Comparison of ENCODE assay signal across 9 cellular contexts in genomic region chr12:6167327-6168280, GRCh38. TPM values are rescaled to one million over a fixed set of nuclear protein-coding genes. Genes with fewer than 3 reads are reported as not detected.
DNase-seq lines count a peak whose midpoint lies in the region; ATAC-seq and TF ChIP-seq lines count a peak whose summit lies in the region.
"Had no signal": no experiment of that assay in that cellular context is flagged by ENCODE, and none has a peak within 500 bp of the region (broad histone marks: within the 10 kb centered on the region; RNA-seq: fewer than 3 reads in every experiment).

No MANE protein-coding gene starts in this region.

- no peaks in the 10 kb centered on the region for H3K27me3 Mint-ChIP-seq in activated CD4-positive, alpha-beta T cell treated with anti-CD3 and anti-CD28 coated beads, Interleukin-2, amount 10 ng/mL, durations not matched to agents 24 days and 14 days
- H3K27me3 Mint-ChIP-seq in effector memory CD8-positive, alpha-beta T cell, result peaks cover 8 to 42% of the 10 kb centered on the region in 2 donors
- H3K27me3 Mint-ChIP-seq in natural killer cell (ENCODE audit: low read depth in 2 of 2), result no peaks in the 10 kb centered on the region

- peaks cover 7 to 40% (median 15%) of the 10 kb centered on the region in 5 donors for H3K4me1 ChIP-seq in subcutaneous abdominal adipose tissue (ENCODE audit: control insufficient read depth in 5 of 5, insufficient read depth in 5 of 5, low read length in 5 of 5)

- peak; percentile 83 for DNase-seq in BJ (ENCODE audit: low read depth)
- DNase-seq in HPDE6-E6E7 (ENCODE audit: extremely low spot score), result peak; percentile 78
- DNase-seq in activated CD4-positive, alpha-beta T cell treated with anti-CD3 and anti-CD28 coated beads, Interleukin-2, amount 10 ng/mL, durations not matched to agents 24 days and 14 days, result peak; percentile 82
- DNase-seq in effector memory CD8-positive, alpha-beta T cell, result no peak
- peak; percentile 60 for DNase-seq in natural killer cell
- no peak for DNase-seq in NCI-H128 (lab: John Stamatoyannopoulos, UW; ENCODE audit: unreplicated experiment)

- H3K27me3 ChIP-seq in BJ (ENCODE audit: control insufficient read depth, insufficient read depth, low read length) (no peaks in the 10 kb centered on the region), subcutaneous abdominal adipose tissue (ENCODE audit: control insufficient read depth in 5 of 5, insufficient read depth in 4 of 5, low read length in 5 of 5) (peaks cover 0 to 2% (median 0%) of the 10 kb centered on the region in 5 donors)
- H3K27me3 ChIP-seq: ovary had no signal

- H3K36me3 ChIP-seq in BJ (ENCODE audit: control insufficient read depth, insufficient read depth, low read length) (no peaks in the 10 kb centered on the region), subcutaneous abdominal adipose tissue (ENCODE audit: control insufficient read depth in 5 of 5, insufficient read depth in 5 of 5, low read length in 5 of 5) (no peaks in the 10 kb centered on the region)
- H3K36me3 ChIP-seq: ovary had no signal

- CTCF ChIA-PET in BJ (lab: Yijun Ruan, JAX), result interaction anchor here (0.7 to 2.1 kb wide), 6 partner anchors 12 to 111 kb away, joined by 3 to 7 read pairs (median 4); no protein-coding TSS in a partner anchor

- TF ChIP-seq CTCF in BJ (IDR thresholded peaks at IDR 0.05; ENCODE audit: insufficient read depth, low read depth, low read length) (no peak), natural killer cell (IDR thresholded peaks at IDR 0.05) (no peak)

- intact Hi-C loops in activated CD4-positive, alpha-beta T cell treated with anti-CD3 and anti-CD28 coated beads, Interleukin-2, amount 10 ng/mL, durations not matched to agents 24 days and 14 days (cut with micrococcal nuclease), result loop anchor here (1.0 to 2.0 kb wide), 4 partner anchors 26 to 100 kb away; no protein-coding TSS in a partner anchor
- intact Hi-C loops in natural killer cell (cut with micrococcal nuclease), result loop anchor here (10.0 kb wide), 1 partner anchor 93 kb away; no protein-coding TSS in a partner anchor

- ATAC-seq in GM21360 (IDR thresholded peaks at IDR 0.05; ENCODE audit: unreplicated experiment) (peak; percentile 76), natural killer cell (peak; percentile 81 to 87 (median 86))
- ATAC-seq in effector memory CD8-positive, alpha-beta T cell (replicated peaks), result peak; percentile 62

- H3K9me3 Mint-ChIP-seq in activated CD4-positive, alpha-beta T cell treated with anti-CD3 and anti-CD28 coated beads, Interleukin-2, amount 10 ng/mL, durations not matched to agents 24 days and 14 days, result no peaks in the 10 kb centered on the region
- no peaks in the 10 kb centered on the region for H3K9me3 Mint-ChIP-seq in effector memory CD8-positive, alpha-beta T cell
- H3K9me3 Mint-ChIP-seq in natural killer cell, result no peaks in the 10 kb centered on the region

- no peaks in the 10 kb centered on the region for H3K36me3 Mint-ChIP-seq in activated CD4-positive, alpha-beta T cell treated with anti-CD3 and anti-CD28 coated beads, Interleukin-2, amount 10 ng/mL, durations not matched to agents 24 days and 14 days (ENCODE audit: low read depth)
- H3K36me3 Mint-ChIP-seq in effector memory CD8-positive, alpha-beta T cell (ENCODE audit: insufficient read depth), result no peaks in the 10 kb centered on the region
- no peaks in the 10 kb centered on the region for H3K36me3 Mint-ChIP-seq in natural killer cell

- H3K4me3 ChIP-seq in BJ (ENCODE audit: low read depth, low read length) (no peak overlapping the region), subcutaneous abdominal adipose tissue (ENCODE audit: low read depth in 1 of 5, low read length in 5 of 5) (no peak overlapping the region)
- H3K4me3 ChIP-seq: ovary had no signal

- POLR2A ChIA-PET in BJ (lab: Charles Lee), result interaction anchor here (1.1 kb wide), 1 partner anchor 14 kb away, joined by 3 read pairs; no protein-coding TSS in a partner anchor

- H3K9me3 ChIP-seq in subcutaneous abdominal adipose tissue (ENCODE audit: control insufficient read depth in 5 of 5, low read length in 5 of 5), result no peaks in the 10 kb centered on the region
- H3K9me3 ChIP-seq: ovary had no signal

- H3K27ac ChIP-seq in subcutaneous abdominal adipose tissue (ENCODE audit: low read depth, low read length), result peak overlapping the region; percentile 65
- H3K27ac ChIP-seq: ovary had no signal

- H3K27ac Mint-ChIP-seq in activated CD4-positive, alpha-beta T cell treated with anti-CD3 and anti-CD28 coated beads, Interleukin-2, amount 10 ng/mL, durations not matched to agents 24 days and 14 days, result peak overlapping the region; percentile 96
- peak overlapping the region; percentile 7 to 66 for H3K27ac Mint-ChIP-seq in effector memory CD8-positive, alpha-beta T cell
- H3K27ac Mint-ChIP-seq in natural killer cell, result peak overlapping the region; percentile 54 to 93

- peaks cover 26% of the 10 kb centered on the region for H3K4me1 Mint-ChIP-seq in activated CD4-positive, alpha-beta T cell treated with anti-CD3 and anti-CD28 coated beads, Interleukin-2, amount 10 ng/mL, durations not matched to agents 24 days and 14 days
- H3K4me1 Mint-ChIP-seq in effector memory CD8-positive, alpha-beta T cell (ENCODE audit: low read depth in 2 of 2), result peaks cover 4 to 11% of the 10 kb centered on the region in 2 donors
- peaks cover 10 to 19% of the 10 kb centered on the region in 2 donors for H3K4me1 Mint-ChIP-seq in natural killer cell

- H3K9ac ChIP-seq in subcutaneous abdominal adipose tissue (ENCODE audit: low read length in 5 of 5), result peak overlapping the region in 3 of 5 donors; percentile 1 to 42 (median 25)

- H3K4me3 Mint-ChIP-seq in activated CD4-positive, alpha-beta T cell treated with anti-CD3 and anti-CD28 coated beads, Interleukin-2, amount 10 ng/mL, durations not matched to agents 24 days and 14 days, result peak overlapping the region; percentile 41
- no peak overlapping the region for H3K4me3 Mint-ChIP-seq in effector memory CD8-positive, alpha-beta T cell
- no peak overlapping the region for H3K4me3 Mint-ChIP-seq in natural killer cell

RNA-seq across cellular contexts. Expression of gene CD9, which starts 32.6 kb away (rescaled TPM):
- 86.0 and 91.2 TPM in 2 replicates for polyA plus RNA-seq in BJ (2011; rRNA removed)
- 33.3 and 44.2 TPM in 2 replicates for polyA minus RNA-seq in BJ (2011; rRNA and poly(A)+ RNA removed)
- total RNA-seq in activated CD4-positive, alpha-beta T cell treated with anti-CD3 and anti-CD28 coated beads, Interleukin-2, amount 10 ng/mL, durations not matched to agents 24 days and 14 days, result 35.6 and 40.5 TPM in 2 replicates
- 10 to 100 TPM in 1 of 3 donors, 1 to 10 TPM in 2; 2.1 to 55.9 (median 8.0) TPM for total RNA-seq in natural killer cell

RNA-seq across cellular contexts. Expression of gene VWF, which starts 43.1 kb away (rescaled TPM):
- polyA plus RNA-seq in BJ (2011; rRNA removed), result 0.06 and 0.07 TPM in 2 replicates
- polyA minus RNA-seq in BJ (2011; rRNA and poly(A)+ RNA removed), result 0.14 and 0.26 TPM in 2 replicates
- total RNA-seq in activated CD4-positive, alpha-beta T cell treated with anti-CD3 and anti-CD28 coated beads, Interleukin-2, amount 10 ng/mL, durations not matched to agents 24 days and 14 days, result 0.09 TPM in 1 of 2 replicates, not detected in the other
- total RNA-seq in natural killer cell, result under 1 TPM; 0.14 to 0.95 (median 0.71) TPM

Comparison
In these comparisons a context has a peak if more than half of its experiments do, and no peak if none do; other contexts are left out.
1. DNase-seq: peak in BJ (single experiment), HPDE6-E6E7 (single experiment), activated CD4-positive, alpha-beta T cell treated with anti-CD3 and anti-CD28 coated beads, Interleukin-2, amount 10 ng/mL, durations not matched to agents 24 days and 14 days (single experiment) and natural killer cell (single experiment); none in effector memory CD8-positive, alpha-beta T cell (0 of 3) and NCI-H128 (single experiment).
2. H3K27ac Mint-ChIP-seq: peak in every context shown above with its lines; median percentile 96 in activated CD4-positive, alpha-beta T cell treated with anti-CD3 and anti-CD28 coated beads, Interleukin-2, amount 10 ng/mL, durations not matched to agents 24 days and 14 days; 74 in natural killer cell; 36 in effector memory CD8-positive, alpha-beta T cell.
3. Peak in every context shown above with its lines, with median percentiles within 50 percentile points of each other: ATAC-seq.